Comparison of ENCODE assay signal across 20 cellular contexts in the genomic region with DNA sequence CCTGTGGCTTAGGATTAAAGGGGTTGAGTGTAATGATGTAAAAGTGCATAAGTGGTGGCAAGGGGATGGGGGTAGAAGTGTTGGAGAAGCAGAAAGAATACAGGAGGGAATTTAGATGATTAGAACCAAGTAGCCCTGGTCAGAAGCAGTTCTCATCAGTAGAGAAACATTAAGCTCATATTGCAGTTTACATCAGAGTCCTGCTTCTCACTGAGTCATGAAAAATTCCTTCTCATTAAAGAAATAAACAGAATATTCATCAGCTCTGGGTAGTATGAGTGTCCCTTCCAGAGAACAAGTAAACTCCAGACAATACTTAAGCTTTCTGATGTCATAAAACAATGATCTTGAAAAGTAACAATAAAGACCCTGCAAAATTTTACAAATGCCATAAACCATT. TPM values are rescaled to one million over a fixed set of nuclear protein-coding genes. Genes with fewer than 3 reads are reported as not detected.
DNase-seq lines count a peak whose midpoint lies in the region; ATAC-seq, FAIRE-seq and TF ChIP-seq lines count a peak whose summit lies in the region.
"Had no signal": no experiment of that assay in that cellular context is flagged by ENCODE, and none has a peak within 500 bp of the region (broad histone marks: within the 10 kb centered on the region; RNA-seq: fewer than 3 reads in every experiment).

No MANE protein-coding gene starts in this region.

- H3K9me1 ChIP-seq in IMR-90 (ENCODE audit: insufficient read depth, low read length), result no peaks in the 10 kb centered on the region

- H3K9me3 Mint-ChIP-seq in activated CD4-positive, alpha-beta T cell treated with anti-CD3 and anti-CD28 coated beads, Interleukin-2, amount 10 ng/mL, durations not matched to agents 7 days and 5 days, result no peaks in the 10 kb centered on the region

- H2BK120ac ChIP-seq in IMR-90 (ENCODE audit: low read depth, low read length), result peak overlapping the region; percentile 91

- H4K8ac ChIP-seq in IMR-90 (ENCODE audit: low read depth in 2 of 2, low read length in 2 of 2), result peak overlapping the region in 1 of 2 experiments; percentile 76; a peak in 1 of 4 replicates

- CTCF ChIA-PET in AG04449 (lab: Yijun Ruan, JAX) (no interaction called here), IMR-90 (lab: Yijun Ruan, JAX) (no interaction called here)
- CTCF ChIA-PET in activated CD4-positive, alpha-beta T cell treated with anti-CD3 and anti-CD28 coated beads, Interleukin-2, amount 10 ng/mL, durations not matched to agents 7 days and 5 days (lab: Charles Lee), result no interaction called here

- H4K91ac ChIP-seq in IMR-90 (ENCODE audit: insufficient read depth, low read depth, low read length), result peak overlapping the region; percentile 70; the same call in 1 of the 2 replicates

- H3K36me3 Mint-ChIP-seq in activated CD4-positive, alpha-beta T cell treated with anti-CD3 and anti-CD28 coated beads, Interleukin-2, amount 10 ng/mL, durations not matched to agents 7 days and 5 days (ENCODE audit: low read depth), result no peaks in the 10 kb centered on the region

- peak overlapping the region; percentile 91 for H2BK20ac ChIP-seq in IMR-90 (ENCODE audit: low read depth, low read length)

- H3K9me3 ChIP-seq in IMR-90 (ENCODE audit: control insufficient read depth, insufficient read depth, low read length), result no peaks in the 10 kb centered on the region
- H3K9me3 ChIP-seq in prostate gland, result no peaks in the 10 kb centered on the region

- H3K27me3 Mint-ChIP-seq in activated CD4-positive, alpha-beta T cell treated with anti-CD3 and anti-CD28 coated beads, Interleukin-2, amount 10 ng/mL, durations not matched to agents 7 days and 5 days, result no peaks in the 10 kb centered on the region

- H2AFZ ChIP-seq in IMR-90 (replicated peaks; ENCODE audit: low read length, poor library complexity), result no peak overlapping the region

- H3K18ac ChIP-seq in IMR-90 (ENCODE audit: low read depth, low read length), result peak overlapping the region; percentile 99; the same call in 1 of the 2 replicates

- ATAC-seq in IMR-90 (ENCODE audit: low read depth), result peak; percentile 97
- ATAC-seq: HCT116, K562 had no signal

- peak overlapping the region; percentile 93; the same call in 1 of the 2 replicates for H4K5ac ChIP-seq in IMR-90 (ENCODE audit: low read depth, low read length)

- H3K4ac ChIP-seq in IMR-90 (ENCODE audit: low read depth, low read length), result peak overlapping the region; percentile 87; the same call in 1 of the 2 replicates

- H3K36me3 ChIP-seq in IMR-90 (ENCODE audit: control insufficient read depth, insufficient read depth, low read length), result no peaks in the 10 kb centered on the region
- H3K36me3 ChIP-seq in prostate gland, result no peaks in the 10 kb centered on the region

- H4K20me1 ChIP-seq in IMR-90 (ENCODE audit: insufficient read depth, low read length), result no peaks in the 10 kb centered on the region

- H3K56ac ChIP-seq in IMR-90 (ENCODE audit: extremely low read depth, insufficient read depth, low read length), result no peak overlapping the region

- FAIRE-seq in GM12891 (lab: Jason Lieb, UNC), result no peak
- FAIRE-seq: K562 had no signal

- no peak overlapping the region for H3K27ac ChIP-seq in IMR-90 (ENCODE audit: insufficient read depth, low read length)
- no peak overlapping the region for H3K27ac ChIP-seq in prostate gland

- no peak overlapping the region for H2AK9ac ChIP-seq in IMR-90 (replicated peaks; ENCODE audit: low read depth, low read length, poor library complexity)

- TF ChIP-seq RAD21 in IMR-90 (IDR thresholded peaks at IDR 0.05; ENCODE audit: low read length), result no peak

- in situ Hi-C loops in IMR-90 (cut with MboI; ENCODE audit: low sequenced_read_pairs), result no loop called here

- H3K14ac ChIP-seq in IMR-90 (replicated peaks; ENCODE audit: low read depth, low read length), result 0 out of 2 replicates have a peak overlapping the region, but pooled peaks have one; percentile 58

- H3K4me3 ChIP-seq in AG04449 (ENCODE audit: low read depth, low read length) (no peak overlapping the region), IMR-90 (ENCODE audit: insufficient read depth, low read depth, low read length) (no peak overlapping the region; the same call in 1 of the 2 replicates), fibroblast of mammary gland (ENCODE audit: control insufficient read depth, low read depth, low read length) (no peak overlapping the region), prostate gland (no peak overlapping the region)
- H3K4me3 ChIP-seq: K562 had no signal

- peak overlapping the region; percentile 89; the same call in 1 of the 3 replicates for H2BK15ac ChIP-seq in IMR-90 (ENCODE audit: low read depth, low read length)

- no peak for TF ChIP-seq CTCF in AG04449 (IDR thresholded peaks at IDR 0.05; ENCODE audit: insufficient read depth, low read length, missing control alignments)
- no peak for TF ChIP-seq CTCF in IMR-90 (conservative IDR thresholded peaks at IDR 0.05; ENCODE audit: low read depth, low read length)
- TF ChIP-seq CTCF in fibroblast of mammary gland (conservative IDR thresholded peaks at IDR 0.05; ENCODE audit: control insufficient read depth, insufficient read depth, low read depth, low read length), result no peak
- no peak for TF ChIP-seq CTCF in prostate gland (IDR thresholded peaks at IDR 0.05)

- H3K4me1 ChIP-seq in IMR-90 (ENCODE audit: control insufficient read depth, insufficient read depth, low read length), result peaks cover 12% of the 10 kb centered on the region
- no peaks in the 10 kb centered on the region for H3K4me1 ChIP-seq in prostate gland (replicated peaks)

- no peak overlapping the region for H3K27ac Mint-ChIP-seq in activated CD4-positive, alpha-beta T cell treated with anti-CD3 and anti-CD28 coated beads, Interleukin-2, amount 10 ng/mL, durations not matched to agents 7 days and 5 days

- dilution Hi-C loops in IMR-90 (cut with HindIII; ENCODE audit: low sequenced_read_pairs, unreplicated experiment), result no loop called here

- no peaks in the 10 kb centered on the region for H3K27me3 ChIP-seq in IMR-90 (ENCODE audit: control insufficient read depth, insufficient read depth, low read length)
- H3K27me3 ChIP-seq in prostate gland (replicated peaks; ENCODE audit: insufficient read depth), result no peaks in the 10 kb centered on the region

- no TSS peak for BruUV-seq in IMR-90 (replicated peaks; lab: Mats Ljungman, UMichigan)

- TF ChIP-seq POLR2A in IMR-90 (IDR thresholded peaks at IDR 0.05; ENCODE audit: low read depth, low read length) (no peak), prostate gland (IDR thresholded peaks at IDR 0.05) (no peak), GM12891 (IDR thresholded peaks at IDR 0.05; ENCODE audit: low read depth, low read length) (no peak)

- POLR2A ChIA-PET in AG04449 (lab: Yijun Ruan, JAX) (no interaction called here), IMR-90 (lab: Charles Lee; ENCODE audit: unreplicated experiment) (no interaction called here)
- POLR2A ChIA-PET in activated CD4-positive, alpha-beta T cell treated with anti-CD3 and anti-CD28 coated beads, Interleukin-2, amount 10 ng/mL, durations not matched to agents 7 days and 5 days (lab: Charles Lee), result no interaction called here

- no peaks in the 10 kb centered on the region for H3K79me1 ChIP-seq in IMR-90 (ENCODE audit: low read depth in 1 of 2, low read length in 2 of 2)

- H3K23ac ChIP-seq in IMR-90 (ENCODE audit: low read depth, low read length), result 0 out of 2 replicates have a peak overlapping the region, but pooled peaks have one; percentile 36

- peak overlapping the region; percentile 95; the same call in 1 of the 2 replicates for H3K4me2 ChIP-seq in IMR-90 (ENCODE audit: low read depth, low read length)

- peak overlapping the region; percentile 99 for H2BK5ac ChIP-seq in IMR-90 (ENCODE audit: low read depth, low read length, poor library complexity, severe bottlenecking)

- intact Hi-C loops in IMR-90 (cut with micrococcal nuclease), result loop anchor here (2.0 kb wide), 1 partner anchor 37 kb away; a partner anchor contains a TSS
- intact Hi-C loops in prostate gland (cut with DNase I), result no loop called here

- no peaks in the 10 kb centered on the region for H3K4me1 Mint-ChIP-seq in activated CD4-positive, alpha-beta T cell treated with anti-CD3 and anti-CD28 coated beads, Interleukin-2, amount 10 ng/mL, durations not matched to agents 7 days and 5 days

- no peak overlapping the region for H3K4me3 Mint-ChIP-seq in activated CD4-positive, alpha-beta T cell treated with anti-CD3 and anti-CD28 coated beads, Interleukin-2, amount 10 ng/mL, durations not matched to agents 7 days and 5 days

- peak overlapping the region; percentile 75; the same call in 1 of the 2 replicates for H2AK5ac ChIP-seq in IMR-90 (ENCODE audit: low read depth, low read length)

- DNase-seq in AG04449 (ENCODE audit: low read depth, low spot score) (peak; percentile 3), IMR-90 (peak; percentile 87), astrocyte of the hippocampus (ENCODE audit: low read depth, low spot score) (peak; percentile 36), fibroblast of mammary gland (ENCODE audit: low read depth) (peak; percentile 19), prostate gland (ENCODE audit: low spot score) (no peak), GM12891 (ENCODE audit: insufficient read length, low spot score) (no peak)
- no peak for DNase-seq in activated CD4-positive, alpha-beta T cell treated with anti-CD3 and anti-CD28 coated beads, Interleukin-2, amount 10 ng/mL, durations not matched to agents 7 days and 5 days
- no peak for DNase-seq in activated naive CD4-positive, alpha-beta T cell (lab: John Stamatoyannopoulos, UW)
- DNase-seq: 8988T, C1 segment of cervical spinal cord, DND-41, NCI-H1436, NCI-H2029, NCI-H2171 treated with DMSO at 0.1 percent for 48 hours, NCI-H446 treated with DMSO at 0.1 percent for 48 hours, NCI-H748 treated with DMSO at 0.1 percent for 48 hours, OCI-M1, SIG-M5 had no signal

- no peak overlapping the region for H3K9ac ChIP-seq in IMR-90 (ENCODE audit: low read depth, low read length)

TF ChIP-seq in GM12891, 5 proteins besides CTCF, POLR2A, EP300 and RAD21 (continues in another document):
- no peak for TF ChIP-seq TAF1 (IDR thresholded peaks at IDR 0.05; ENCODE audit: low read depth, low read length)

RNA-seq across cellular contexts. Expression of a gene that starts 36.5 kb away (rescaled TPM):
- total RNA-seq in IMR-90 (2012; rRNA removed), result 1.8 and 3.1 TPM in 2 replicates
- 0.67 and 1.2 TPM in 2 replicates for polyA plus RNA-seq in IMR-90 (2012; rRNA removed)
- polyA plus RNA-seq in IMR-90 (2012; cell fraction: cytosol; rRNA removed), result 0.05 and 0.27 TPM in 2 replicates
- 0.08 and 0.46 TPM in 2 replicates for polyA plus RNA-seq in IMR-90 (2012; cell fraction: nucleus; rRNA removed; ENCODE audit: low replicate concordance)
- 1 to 10 TPM; 1.3 to 1.5 TPM for total RNA-seq in activated CD4-positive, alpha-beta T cell treated with anti-CD3 and anti-CD28 coated beads, Interleukin-2, amount 10 ng/mL, durations not matched to agents 7 days and 5 days
- total RNA-seq in prostate gland, result 1 to 10 TPM in 1 of 2 donors, under 1 TPM in 1; 0.68 to 5.7 TPM
- polyA plus RNA-seq in GM12891 (2012; ENCODE audit: low read depth, missing spikeins), result 1.8 TPM

RNA-seq across cellular contexts. Expression of a gene that starts 36.5 kb away (rescaled TPM):
- total RNA-seq in IMR-90 (2012; rRNA removed), result 13.3 and 23.6 TPM in 2 replicates
- 5.5 and 9.4 TPM in 2 replicates for polyA plus RNA-seq in IMR-90 (2012; rRNA removed)
- 0.71 and 1.0 TPM in 2 replicates for polyA plus RNA-seq in IMR-90 (2012; cell fraction: cytosol; rRNA removed)
- 1.1 and 9.5 TPM in 2 replicates for polyA plus RNA-seq in IMR-90 (2012; cell fraction: nucleus; rRNA removed; ENCODE audit: low replicate concordance)
- 10 to 100 TPM in 1 of 2 experiments, 1 to 10 TPM in 1; 8.3 to 11.1 TPM for total RNA-seq in activated CD4-positive, alpha-beta T cell treated with anti-CD3 and anti-CD28 coated beads, Interleukin-2, amount 10 ng/mL, durations not matched to agents 7 days and 5 days
- 10 to 100 TPM in 1 of 2 donors, 1 to 10 TPM in 1; 8.9 to 10.9 TPM for total RNA-seq in prostate gland
- 4.8 TPM for polyA plus RNA-seq in GM12891 (2012; ENCODE audit: low read depth, missing spikeins)

Comparison
In these comparisons a context has a peak if more than half of its experiments do, and no peak if none do; other contexts are left out.
1. DNase-seq: peak in AG04449 (single experiment), IMR-90 (single experiment), astrocyte of the hippocampus (single experiment) and fibroblast of mammary gland (single experiment); none in activated CD4-positive, alpha-beta T cell treated with anti-CD3 and anti-CD28 coated beads, Interleukin-2, amount 10 ng/mL, durations not matched to agents 7 days and 5 days (single experiment), activated naive CD4-positive, alpha-beta T cell (0 of 4), prostate gland (single experiment) and GM12891 (single experiment).